20 cellular contexts compared by ENCODE assay signal in the genomic region with DNA sequence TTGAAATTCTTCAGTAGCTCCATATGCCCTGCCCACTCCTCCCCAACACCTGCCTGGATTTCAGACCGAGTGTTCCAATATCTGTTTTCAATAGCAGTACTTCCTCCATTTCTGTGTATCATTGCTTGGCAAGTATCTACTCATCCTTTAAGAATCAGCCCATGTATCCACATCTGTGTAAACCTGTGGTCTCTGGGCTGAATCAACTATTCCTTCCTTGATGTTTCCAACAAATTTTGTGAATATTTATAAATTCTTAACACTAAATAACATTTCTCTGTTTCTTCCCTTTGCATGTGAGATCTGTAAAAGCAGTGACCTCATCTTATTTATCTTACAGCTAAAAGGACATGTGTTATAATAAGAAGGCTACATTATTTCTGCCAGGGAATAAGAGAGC. TPM values are rescaled to one million over a fixed set of nuclear protein-coding genes. Genes with fewer than 3 reads are reported as not detected.
A peak's percentile ranks its signal among the peaks of the same experiment; 100 is the strongest.
DNase-seq lines count a peak whose midpoint lies in the region; TF ChIP-seq lines count a peak whose summit lies in the region.
"Had no signal": no experiment of that assay in that cellular context is flagged by ENCODE, and none has a peak within 500 bp of the region (broad histone marks: within the 10 kb centered on the region; RNA-seq: fewer than 3 reads in every experiment).

No MANE protein-coding gene starts in this region.

- H3K36me3 ChIP-seq in sigmoid colon (no peaks in the 10 kb centered on the region), ovary (no peaks in the 10 kb centered on the region)
- H3K36me3 ChIP-seq: HAP-1 had no signal

- no peaks in the 10 kb centered on the region for H3K27me3 ChIP-seq in sigmoid colon
- H3K27me3 ChIP-seq in ovary: no peaks in the 10 kb centered on the region

- H3K9me3 ChIP-seq in sigmoid colon (no peaks in the 10 kb centered on the region), ovary (no peaks in the 10 kb centered on the region)
- H3K9me3 ChIP-seq: HAP-1, SK-N-SH had no signal

- peak overlapping the region; percentile 66 for H3K27ac Mint-ChIP-seq in HFFc6
- H3K27ac Mint-ChIP-seq: B cell, GM23338 had no signal

- H3K27ac ChIP-seq in epithelial cell of prostate (peak overlapping the region; percentile 12), sigmoid colon (no peak overlapping the region), ovary (no peak overlapping the region)
- H3K27ac ChIP-seq: PC-9 had no signal

- H3K9me3 Mint-ChIP-seq in HFFc6: no peaks in the 10 kb centered on the region
- H3K9me3 Mint-ChIP-seq: GM23338 had no signal

- TF ChIP-seq EP300 in sigmoid colon (IDR thresholded peaks at IDR 0.05): no peak
- no peak for TF ChIP-seq EP300 in ovary (IDR thresholded peaks at IDR 0.05)

- peaks cover 60% of the 10 kb centered on the region for H3K4me1 Mint-ChIP-seq in HFFc6 (ENCODE audit: low read depth)

- peaks cover 9% of the 10 kb centered on the region for H3K36me3 Mint-ChIP-seq in HFFc6 (ENCODE audit: low read depth)

- intact Hi-C loops in sigmoid colon (cut with DNase I): no loop called here
- intact Hi-C loops in ovary (cut with DNase I): no loop called here

- H3K4me3 ChIP-seq in sigmoid colon (no peak overlapping the region), ovary (no peak overlapping the region)
- H3K4me3 ChIP-seq: GM23338, HAP-1, PC-9 had no signal

- 65 to 80% methylated on average over 1 of the region's 1 CpG for WGBS in sigmoid colon, 2 donors
- 27 to 57% (median 38%) methylated on average over 1 of the region's 1 CpG for WGBS in ovary, 3 donors

- TF ChIP-seq CTCF in HFFc6 (IDR thresholded peaks at IDR 0.05): no peak
- TF ChIP-seq CTCF in sigmoid colon (IDR thresholded peaks at IDR 0.05): no peak
- TF ChIP-seq CTCF in ovary (IDR thresholded peaks at IDR 0.05): no peak

- TF ChIP-seq POLR2A in sigmoid colon (IDR thresholded peaks at IDR 0.05): no peak
- TF ChIP-seq POLR2A in ovary (IDR thresholded peaks at IDR 0.05): no peak

- H3K27me3 Mint-ChIP-seq in HFFc6 (ENCODE audit: insufficient read depth): no peaks in the 10 kb centered on the region; the same call in 1 of the 2 replicates
- H3K27me3 Mint-ChIP-seq: B cell had no signal

- DNase-seq in Ammon's horn (ENCODE audit: low spot score) (peak; percentile 9), HFFc6 (no peak), epithelial cell of prostate (ENCODE audit: low read depth, low spot score) (no peak), sigmoid colon (no peak), activated gamma-delta T cell (lab: John Stamatoyannopoulos, UW) (no peak), ovary (no peak), NCI-H1694 (lab: John Stamatoyannopoulos, UW) (no peak)
- DNase-seq: DMS79, MV-4-11, NCI-H1417, NCI-H187 treated with DMSO at 0.1 percent for 48 hours, NCI-H748 treated with DMSO at 0.1 percent for 48 hours, PC-9, RPMI8226, SHP77 treated with DMSO at 0.1 percent for 48 hours, SK-N-SH, T-helper 2 cell had no signal

- H3K4me1 ChIP-seq in sigmoid colon: no peaks in the 10 kb centered on the region
- no peaks in the 10 kb centered on the region for H3K4me1 ChIP-seq in ovary (ENCODE audit: insufficient read depth)

- H3K4me3 Mint-ChIP-seq in HFFc6: no peak overlapping the region
- H3K4me3 Mint-ChIP-seq: B cell, GM23338 had no signal

RNA-seq across cellular contexts. Expression of a gene that starts 26.0 kb away (rescaled TPM):
- 100 to 1,000 TPM; 105 to 192 (median 117) TPM for total RNA-seq in HFFc6 (2021; fragmentation: NEBNext Ultra II Directional; extraction: Animal tissue kit (Norgen Biotek cat#: 25700))
- 100 to 1,000 TPM in 1 of 4 donors, 10 to 100 TPM in 3; 64.6 to 145 (median 78.8) TPM for total RNA-seq in sigmoid colon
- polyA plus RNA-seq in sigmoid colon: 100 to 1,000 TPM in 2 of 3 donors, 10 to 100 TPM in 1; 55.5 to 141 (median 123) TPM
- total RNA-seq in ovary: 100 to 1,000 TPM in 1 of 7 donors, 10 to 100 TPM in 6; 39.4 to 108 (median 56.2) TPM
- polyA plus RNA-seq in ovary: 10 to 100 TPM; 31.2 to 34.9 TPM

RNA-seq across cellular contexts. Expression of a gene that starts 37.9 kb away (rescaled TPM):
- 100 to 1,000 TPM in 4 of 6 experiments, 10 to 100 TPM in 2; 97.6 to 121 (median 105) TPM for total RNA-seq in HFFc6 (2021; fragmentation: NEBNext Ultra II Directional; extraction: Animal tissue kit (Norgen Biotek cat#: 25700))
- total RNA-seq in sigmoid colon (10 to 100 TPM; 24.9 to 34.6 (median 28.8) TPM), ovary (10 to 100 TPM; 21.2 to 36.8 (median 24.7) TPM)
- polyA plus RNA-seq in sigmoid colon (10 to 100 TPM; 11.4 to 20.2 (median 16.0) TPM), ovary (10 to 100 TPM in 1 of 2 donors, 1 to 10 TPM in 1; 8.2 to 20.1 TPM)
